18 cellular contexts compared by ENCODE assay signal in genomic region chr10:76981251-76981650, GRCh38.
DNase-seq lines count a peak whose midpoint lies in the region; ATAC-seq and TF ChIP-seq lines count a peak whose summit lies in the region.
"Had no signal": no experiment of that assay in that cellular context is flagged by ENCODE, and none has a peak within 500 bp of the region (broad histone marks: within the 10 kb centered on the region; RNA-seq: fewer than 3 reads in every experiment).

No MANE protein-coding gene starts in this region.

- H3K4me3 ChIP-seq in SK-N-MC, result no peak overlapping the region
- H3K4me3 ChIP-seq in mesenchymal stem cell (ENCODE audit: insufficient read depth in 1 of 2, low read depth in 1 of 2, low read length in 2 of 2), result no peak overlapping the region
- no peak overlapping the region for H3K4me3 ChIP-seq in testis
- H3K4me3 ChIP-seq: GM12878 had no signal

- no peak overlapping the region for H3K14ac ChIP-seq in mesenchymal stem cell (ENCODE audit: low read length in 2 of 2)

- H3K23ac ChIP-seq in mesenchymal stem cell (ENCODE audit: low read length in 2 of 2), result no peak overlapping the region

- H3K79me1 ChIP-seq in mesenchymal stem cell (replicated peaks; ENCODE audit: low read length, poor library complexity, severe bottlenecking), result no peaks in the 10 kb centered on the region

- no peak overlapping the region for H3K4me2 ChIP-seq in mesenchymal stem cell (ENCODE audit: low read length, poor library complexity, severe bottlenecking)

- TF ChIP-seq CTCF in testis (IDR thresholded peaks at IDR 0.05), result no peak

- no peak overlapping the region for H2BK120ac ChIP-seq in mesenchymal stem cell (ENCODE audit: low read depth, low read length)

- H3K27ac ChIP-seq in SK-N-MC, result peak overlapping the region; percentile 16; the same call in 1 of the 2 replicates
- no peak overlapping the region for H3K27ac ChIP-seq in mesenchymal stem cell (ENCODE audit: low read length, poor library complexity, severe bottlenecking)
- no peak overlapping the region for H3K27ac ChIP-seq in testis

- no peak overlapping the region for H2BK12ac ChIP-seq in mesenchymal stem cell (ENCODE audit: low read length in 2 of 2)

- H3K9me3 Mint-ChIP-seq in activated T-helper 1 cell treated with anti-CD3 and anti-CD28 coated beads, Interleukin-12 subunit alpha, Interleukin-12 subunit beta, Interleukin-2, Interleukin-4 antibody, amounts not matched to agents 30 ng/mL and 10 ng/mL and 1 ng/mL, durations not matched to agents 14 hours and 24 hours and 36 hours, result no peaks in the 10 kb centered on the region
- H3K9me3 Mint-ChIP-seq: CD4-positive, alpha-beta T cell; H9 had no signal

- peak overlapping the region; percentile 39 for H2AFZ ChIP-seq in mesenchymal stem cell (ENCODE audit: low read depth, low read length)

- H3K36me3 Mint-ChIP-seq in activated T-helper 1 cell treated with anti-CD3 and anti-CD28 coated beads, Interleukin-12 subunit alpha, Interleukin-12 subunit beta, Interleukin-2, Interleukin-4 antibody, amounts not matched to agents 30 ng/mL and 10 ng/mL and 1 ng/mL, durations not matched to agents 14 hours and 24 hours and 36 hours (ENCODE audit: low read depth), result no peaks in the 10 kb centered on the region

- no peak overlapping the region for H2BK15ac ChIP-seq in mesenchymal stem cell (ENCODE audit: low read depth, poor library complexity, severe bottlenecking)

- no peak overlapping the region for H3K27ac Mint-ChIP-seq in activated T-helper 1 cell treated with anti-CD3 and anti-CD28 coated beads, Interleukin-12 subunit alpha, Interleukin-12 subunit beta, Interleukin-2, Interleukin-4 antibody, amounts not matched to agents 30 ng/mL and 10 ng/mL and 1 ng/mL, durations not matched to agents 14 hours and 24 hours and 36 hours
- H3K27ac Mint-ChIP-seq: CD4-positive, alpha-beta T cell; H9 had no signal

- H3K27me3 Mint-ChIP-seq in activated T-helper 1 cell treated with anti-CD3 and anti-CD28 coated beads, Interleukin-12 subunit alpha, Interleukin-12 subunit beta, Interleukin-2, Interleukin-4 antibody, amounts not matched to agents 30 ng/mL and 10 ng/mL and 1 ng/mL, durations not matched to agents 14 hours and 24 hours and 36 hours (ENCODE audit: insufficient read depth), result peaks cover 2% of the 10 kb centered on the region
- H3K27me3 Mint-ChIP-seq: CD4-positive, alpha-beta T cell had no signal

- DNase-seq in G401 (ENCODE audit: low spot score) (peak; percentile 67), NCI-H2227 (lab: John Stamatoyannopoulos, UW; ENCODE audit: unreplicated experiment) (peak; percentile 83), SK-N-MC (ENCODE audit: low read depth, low spot score) (no peak), mesenchymal stem cell (no peak), NCI-H524 treated with DMSO at 0.1 percent for 48 hours (lab: John Stamatoyannopoulos, UW) (no peak), testis (no peak)
- DNase-seq in activated T-helper 1 cell treated with anti-CD3 and anti-CD28 coated beads, Interleukin-12 subunit alpha, Interleukin-12 subunit beta, Interleukin-2, Interleukin-4 antibody, amounts not matched to agents 30 ng/mL and 10 ng/mL and 1 ng/mL, durations not matched to agents 14 hours and 24 hours and 36 hours (ENCODE audit: low spot score), result no peak
- DNase-seq: 8988T; ACHN; C1 segment of cervical spinal cord; Calu3; CD4-positive, alpha-beta T cell; DMS 273 treated with DMSO at 0.1 percent for 48 hours; GOT3; H9 had no signal

- ATAC-seq in HG03565 (IDR thresholded peaks at IDR 0.05; ENCODE audit: unreplicated experiment), result no peak
- ATAC-seq: GM12878, HepG2 had no signal

- no peak overlapping the region for H4K8ac ChIP-seq in mesenchymal stem cell (ENCODE audit: low read length)

- H3K9me3 ChIP-seq in SK-N-MC (ENCODE audit: low read depth, low read length) (no peaks in the 10 kb centered on the region), mesenchymal stem cell (ENCODE audit: control insufficient read depth, low read length) (no peaks in the 10 kb centered on the region), testis (no peaks in the 10 kb centered on the region)

- intact Hi-C loops in activated T-helper 1 cell treated with anti-CD3 and anti-CD28 coated beads, Interleukin-12 subunit alpha, Interleukin-12 subunit beta, Interleukin-2, Interleukin-4 antibody, amounts not matched to agents 30 ng/mL and 10 ng/mL and 1 ng/mL, durations not matched to agents 14 hours and 24 hours and 36 hours (cut with micrococcal nuclease), result loop anchor here (10.0 kb wide), 1 partner anchor 946 kb away; no protein-coding TSS in a partner anchor
- intact Hi-C loops in testis (cut with DNase I; ENCODE audit: low total_unique reads), result no loop called here

- H3K9ac ChIP-seq in SK-N-MC (ENCODE audit: insufficient read length), result no peak overlapping the region
- no peak overlapping the region for H3K9ac ChIP-seq in mesenchymal stem cell (ENCODE audit: low read length)

- H2AK5ac ChIP-seq in mesenchymal stem cell (ENCODE audit: low read length, severe bottlenecking), result no peak overlapping the region

- H3K36me3 ChIP-seq in SK-N-MC (ENCODE audit: insufficient read depth, low read length) (no peaks in the 10 kb centered on the region), mesenchymal stem cell (ENCODE audit: control insufficient read depth in 1 of 2, insufficient read depth in 2 of 2, low read depth in 1 of 2, low read length in 2 of 2) (no peaks in the 10 kb centered on the region), testis (ENCODE audit: low read depth, missing control alignments) (no peaks in the 10 kb centered on the region)

- no peak overlapping the region for H2BK5ac ChIP-seq in mesenchymal stem cell (ENCODE audit: low read depth, low read length, poor library complexity, severe bottlenecking)

- H3K4ac ChIP-seq in mesenchymal stem cell (ENCODE audit: low read depth in 1 of 2, low read length in 2 of 2), result no peak overlapping the region

- H3K27me3 ChIP-seq in mesenchymal stem cell (ENCODE audit: control insufficient read depth in 1 of 2, insufficient read depth in 1 of 2, low read length in 2 of 2) (no peaks in the 10 kb centered on the region), testis (no peaks in the 10 kb centered on the region)

- H3K4me1 Mint-ChIP-seq in activated T-helper 1 cell treated with anti-CD3 and anti-CD28 coated beads, Interleukin-12 subunit alpha, Interleukin-12 subunit beta, Interleukin-2, Interleukin-4 antibody, amounts not matched to agents 30 ng/mL and 10 ng/mL and 1 ng/mL, durations not matched to agents 14 hours and 24 hours and 36 hours (ENCODE audit: low read depth), result no peaks in the 10 kb centered on the region

- H3K4me1 ChIP-seq in mesenchymal stem cell (ENCODE audit: control insufficient read depth, insufficient read depth, low read depth, low read length) (no peaks in the 10 kb centered on the region), testis (no peaks in the 10 kb centered on the region)

- no peak overlapping the region for H4K91ac ChIP-seq in mesenchymal stem cell (ENCODE audit: low read length)

- 89% methylated on average over 7 of the region's 7 CpGs for WGBS in mesenchymal stem cell
- 90 to 91% methylated on average over 7 of the region's 7 CpGs for WGBS in testis, 2 donors

- in situ Hi-C loops in G401 (cut with HindIII; ENCODE audit: low sequenced_read_pairs), result no loop called here

- no peak for TF ChIP-seq POLR2A in testis (IDR thresholded peaks at IDR 0.05)

- H3K18ac ChIP-seq in mesenchymal stem cell (ENCODE audit: low read depth in 1 of 2, low read length in 2 of 2), result peak overlapping the region in 1 of 2 experiments; percentile 38

- no peak overlapping the region for H3K4me3 Mint-ChIP-seq in activated T-helper 1 cell treated with anti-CD3 and anti-CD28 coated beads, Interleukin-12 subunit alpha, Interleukin-12 subunit beta, Interleukin-2, Interleukin-4 antibody, amounts not matched to agents 30 ng/mL and 10 ng/mL and 1 ng/mL, durations not matched to agents 14 hours and 24 hours and 36 hours
- H3K4me3 Mint-ChIP-seq: CD4-positive, alpha-beta T cell; H9 had no signal

Comparison
In these comparisons a context has a peak if more than half of its experiments do, and no peak if none do; other contexts are left out.
1. DNase-seq: peak in G401 (single experiment) and NCI-H2227 (single experiment); none in SK-N-MC (single experiment), mesenchymal stem cell (single experiment), activated T-helper 1 cell treated with anti-CD3 and anti-CD28 coated beads, Interleukin-12 subunit alpha, Interleukin-12 subunit beta, Interleukin-2, Interleukin-4 antibody, amounts not matched to agents 30 ng/mL and 10 ng/mL and 1 ng/mL, durations not matched to agents 14 hours and 24 hours and 36 hours (single experiment), NCI-H524 treated with DMSO at 0.1 percent for 48 hours (single experiment) and testis (single experiment).